ENCODE assay signal across 18 cellular contexts in genomic region chr16:30004424-30004776, GRCh38. TPM values are rescaled to one million over a fixed set of nuclear protein-coding genes. Genes with fewer than 3 reads are reported as not detected.
DNase-seq lines count a peak whose midpoint lies in the region; ATAC-seq and TF ChIP-seq lines count a peak whose summit lies in the region.
"Had no signal": no experiment of that assay in that cellular context is flagged by ENCODE, and none has a peak within 500 bp of the region (broad histone marks: within the 10 kb centered on the region; RNA-seq: fewer than 3 reads in every experiment).

No MANE protein-coding gene starts in this region.

- ATAC-seq in GM18873 (IDR thresholded peaks at IDR 0.05; ENCODE audit: low FRiP score, unreplicated experiment) = no peak
- ATAC-seq: foreskin keratinocyte had no signal

- CTCF ChIA-PET in activated CD4-positive, alpha-beta T cell treated with anti-CD3 and anti-CD28 coated beads, Interleukin-2, amount 10 ng/mL, durations not matched to agents 7 days and 5 days (lab: Charles Lee) = interaction anchor here (0.8 to 2.2 kb wide), 6 partner anchors 24 to 308 kb away, joined by 3 to 6 read pairs (median 4); partner anchors contain the start of gene MAZ
- CTCF ChIA-PET in HEK293 (lab: Yijun Ruan, JAX) = interaction anchor here (0.7 to 1.0 kb wide), 4 partner anchors 51 to 306 kb away, joined by 3 to 4 read pairs (median 3); no protein-coding TSS in a partner anchor

- H2BK120ac ChIP-seq in neuronal stem cell (ENCODE audit: low read depth, low read length) = no peak overlapping the region

- H3K27ac Mint-ChIP-seq in activated CD4-positive, alpha-beta T cell treated with anti-CD3 and anti-CD28 coated beads, Interleukin-2, amount 10 ng/mL, durations not matched to agents 7 days and 5 days = peak overlapping the region; percentile 41
- H3K27ac Mint-ChIP-seq: T-cell had no signal

- no peak overlapping the region for H3K4me3 Mint-ChIP-seq in activated CD4-positive, alpha-beta T cell treated with anti-CD3 and anti-CD28 coated beads, Interleukin-2, amount 10 ng/mL, durations not matched to agents 7 days and 5 days
- H3K4me3 Mint-ChIP-seq: T-cell had no signal

- H3K4me2 ChIP-seq in neuronal stem cell (ENCODE audit: insufficient read depth, low read length, poor library complexity, severe bottlenecking) = no peak overlapping the region

- no peak for TF ChIP-seq CTCF in HEK293 (tag by site-specific recombination; IDR thresholded peaks at IDR 0.05)

- H3K9me3 Mint-ChIP-seq in activated CD4-positive, alpha-beta T cell treated with anti-CD3 and anti-CD28 coated beads, Interleukin-2, amount 10 ng/mL, durations not matched to agents 7 days and 5 days = no peaks in the 10 kb centered on the region
- H3K9me3 Mint-ChIP-seq: T-cell had no signal

- H3K27ac ChIP-seq in HEK293 (ENCODE audit: extremely low read depth, low read depth, low read length) = peak overlapping the region; percentile 11; the same call in 1 of the 2 replicates
- H3K27ac ChIP-seq in neuronal stem cell (replicated peaks; ENCODE audit: low read length) = no peak overlapping the region
- H3K27ac ChIP-seq: foreskin keratinocyte, VCaP had no signal

- peak overlapping the region; percentile 46 for H2AK5ac ChIP-seq in neuronal stem cell (ENCODE audit: low read depth, low read length)

- H2BK5ac ChIP-seq in neuronal stem cell (ENCODE audit: low read length) = peak overlapping the region; percentile 39

- H3K9ac ChIP-seq in neuronal stem cell (ENCODE audit: low read depth, low read length, poor library complexity) = no peak overlapping the region

- H3K4me1 ChIP-seq in HEK293 (ENCODE audit: control insufficient read depth, insufficient read depth, low read length) (no peaks in the 10 kb centered on the region), neuronal stem cell (ENCODE audit: control insufficient read depth in 2 of 2, insufficient read depth in 1 of 2, low read depth in 1 of 2, low read length in 2 of 2) (no peaks in the 10 kb centered on the region)
- H3K4me1 ChIP-seq: foreskin keratinocyte had no signal

- no peaks in the 10 kb centered on the region for H3K4me1 Mint-ChIP-seq in activated CD4-positive, alpha-beta T cell treated with anti-CD3 and anti-CD28 coated beads, Interleukin-2, amount 10 ng/mL, durations not matched to agents 7 days and 5 days

- peak overlapping the region; percentile 73 for H3K23ac ChIP-seq in neuronal stem cell (ENCODE audit: low read depth, low read length, poor library complexity)

- peak overlapping the region; percentile 53 for H3K4ac ChIP-seq in neuronal stem cell (ENCODE audit: low read length)

- H4K8ac ChIP-seq in neuronal stem cell (ENCODE audit: low read depth, low read length) = no peak overlapping the region

- POLR2A ChIA-PET in activated CD4-positive, alpha-beta T cell treated with anti-CD3 and anti-CD28 coated beads, Interleukin-2, amount 10 ng/mL, durations not matched to agents 7 days and 5 days (lab: Charles Lee) = interaction anchor here (0.6 kb wide), 1 partner anchor 29 kb away, joined by 3 read pairs; no protein-coding TSS in a partner anchor
- POLR2A ChIA-PET in HEK293 (lab: Yijun Ruan, JAX) = interaction anchor here (0.7 to 2.0 kb wide), 3 partner anchors 8 to 720 kb away, joined by 3 to 9 read pairs (median 4); partner anchors contain the start of gene TAOK2

- H3K36me3 Mint-ChIP-seq in activated CD4-positive, alpha-beta T cell treated with anti-CD3 and anti-CD28 coated beads, Interleukin-2, amount 10 ng/mL, durations not matched to agents 7 days and 5 days (ENCODE audit: low read depth) = peaks cover 8% of the 10 kb centered on the region

- peaks cover 0 to 69% of the 10 kb centered on the region in 2 experiments; a peak in 2 of 3 replicates for H3K36me3 ChIP-seq in HEK293 (ENCODE audit: control insufficient read depth in 2 of 2, insufficient read depth in 1 of 2, low read length in 2 of 2)
- H3K36me3 ChIP-seq in neuronal stem cell (replicated peaks in 1 of 2; ENCODE audit: control insufficient read depth in 2 of 2, insufficient read depth in 2 of 2, low read length in 2 of 2) = peaks cover 19 to 48% of the 10 kb centered on the region in 2 donors

- no peak overlapping the region for H3K18ac ChIP-seq in neuronal stem cell (ENCODE audit: low read length)

- WGBS in neuronal stem cell (ENCODE audit: extremely low coverage in 2 of 2, insufficient read length in 2 of 2, insufficient replicate concordance in 1 of 2), 2 donors = no CpG with 5 or more reads among the region's 19 CpGs

- H3K4me3 ChIP-seq in HEK293 (ENCODE audit: low read depth, low read length) (no peak overlapping the region), neuronal stem cell (ENCODE audit: low read length in 2 of 2) (no peak overlapping the region)

- no peaks in the 10 kb centered on the region for H3K27me3 ChIP-seq in neuronal stem cell (ENCODE audit: control insufficient read depth in 3 of 3, insufficient read depth in 3 of 3, low read depth in 1 of 3, low read length in 3 of 3)

- H3K79me1 ChIP-seq in neuronal stem cell (ENCODE audit: low read depth, low read length) = peaks cover 6% of the 10 kb centered on the region

- no peak overlapping the region for H2BK12ac ChIP-seq in neuronal stem cell (ENCODE audit: low read length)

- DNase-seq in activated CD4-positive, alpha-beta T cell treated with anti-CD3 and anti-CD28 coated beads, Interleukin-2, amount 10 ng/mL, durations not matched to agents 7 days and 5 days = no peak
- DNase-seq in activated CD4-positive, alpha-beta T cell treated with anti-CD3 and anti-CD28 coated beads, Interleukin-2, amount 50 U/mL, for 4 hours = no peak
- DNase-seq in NCI-H69 (lab: John Stamatoyannopoulos, UW) (peak; percentile 41), neuronal stem cell (ENCODE audit: low spot score) (no peak), NOMO-1 (lab: John Stamatoyannopoulos, UW; ENCODE audit: unreplicated experiment in 2 of 2) (no peak), activated gamma-delta T cell (lab: John Stamatoyannopoulos, UW) (no peak)
- DNase-seq: foreskin keratinocyte, KG1, mammary epithelial cell, NCI-H1694 treated with DMSO at 0.1 percent for 48 hours, T-cell had no signal

- peaks cover 3% of the 10 kb centered on the region for H3K27me3 Mint-ChIP-seq in activated CD4-positive, alpha-beta T cell treated with anti-CD3 and anti-CD28 coated beads, Interleukin-2, amount 10 ng/mL, durations not matched to agents 7 days and 5 days

- no peaks in the 10 kb centered on the region for H3K9me3 ChIP-seq in HEK293 (ENCODE audit: control insufficient read depth, insufficient read depth, low read depth, low read length)
- H3K9me3 ChIP-seq in neuronal stem cell (replicated peaks in 1 of 2; ENCODE audit: control insufficient read depth in 2 of 2, insufficient read depth in 1 of 2, low read depth in 1 of 2, low read length in 2 of 2) = no peaks in the 10 kb centered on the region

- H2BK15ac ChIP-seq in neuronal stem cell (ENCODE audit: low read length) = no peak overlapping the region

- no peak overlapping the region for H2AFZ ChIP-seq in neuronal stem cell (ENCODE audit: low read length)

- H3K14ac ChIP-seq in neuronal stem cell (ENCODE audit: low read length) = no peak overlapping the region

- no peak overlapping the region for H4K91ac ChIP-seq in neuronal stem cell (ENCODE audit: low read depth, low read length, poor library complexity)

TF ChIP-seq in HEK293, 187 proteins besides CTCF, POLR2A, EP300 and RAD21 (continues in another document):
- TF ChIP-seq ZNF830 (tag by site-specific recombination; IDR thresholded peaks at IDR 0.05; ENCODE audit: low read depth) (no peak), ZFP41 (tag by site-specific recombination; IDR thresholded peaks at IDR 0.05; ENCODE audit: borderline replicate concordance) (no peak), ZNF600 (tag by site-specific recombination; IDR thresholded peaks at IDR 0.05) (peak; percentile 60)

RNA-seq across cellular contexts. Expression of gene DOC2A, which starts 6.4 kb away (rescaled TPM):
- total RNA-seq in activated CD4-positive, alpha-beta T cell treated with anti-CD3 and anti-CD28 coated beads, Interleukin-2, amount 10 ng/mL, durations not matched to agents 7 days and 5 days = under 1 TPM; 0.19 to 0.30 TPM
- 5.2 TPM for polyA plus RNA-seq in neuronal stem cell (2013, experiment 1 of 2)
- polyA plus RNA-seq in neuronal stem cell (2013, experiment 2 of 2) = 5.1 TPM

RNA-seq across cellular contexts. Expression of gene INO80E, which starts 8.4 kb away (rescaled TPM):
- 100 to 1,000 TPM; 113 to 134 TPM for total RNA-seq in activated CD4-positive, alpha-beta T cell treated with anti-CD3 and anti-CD28 coated beads, Interleukin-2, amount 10 ng/mL, durations not matched to agents 7 days and 5 days
- polyA plus RNA-seq in neuronal stem cell (2013, experiment 1 of 2) = 48.2 TPM
- polyA plus RNA-seq in neuronal stem cell (2013, experiment 2 of 2) = 47.3 TPM

RNA-seq across cellular contexts. Expression of gene HIRIP3, which starts 9.0 kb away (rescaled TPM):
- 10 to 100 TPM; 37.0 to 45.0 TPM for total RNA-seq in activated CD4-positive, alpha-beta T cell treated with anti-CD3 and anti-CD28 coated beads, Interleukin-2, amount 10 ng/mL, durations not matched to agents 7 days and 5 days
- polyA plus RNA-seq in neuronal stem cell (2013, experiment 1 of 2) = 16.5 TPM
- polyA plus RNA-seq in neuronal stem cell (2013, experiment 2 of 2) = 17.3 TPM

RNA-seq across cellular contexts. Expression of gene C16orf92, which starts 18.6 kb away (rescaled TPM):
- not detected for total RNA-seq in activated CD4-positive, alpha-beta T cell treated with anti-CD3 and anti-CD28 coated beads, Interleukin-2, amount 10 ng/mL, durations not matched to agents 7 days and 5 days
- not detected for polyA plus RNA-seq in neuronal stem cell (2013, experiment 1 of 2)
- polyA plus RNA-seq in neuronal stem cell (2013, experiment 2 of 2) = not detected
- total RNA-seq: aorta, foreskin keratinocyte, mammary epithelial cell, renal cortical epithelial cell, subcutaneous adipose tissue, T-cell had no signal
- polyA plus RNA-seq: aorta, foreskin keratinocyte, mammary epithelial cell, neural cell had no signal

RNA-seq across cellular contexts. Expression of gene TLCD3B, which starts 26.7 kb away (rescaled TPM):
- 1 to 10 TPM; 7.1 to 7.2 TPM for total RNA-seq in activated CD4-positive, alpha-beta T cell treated with anti-CD3 and anti-CD28 coated beads, Interleukin-2, amount 10 ng/mL, durations not matched to agents 7 days and 5 days
- polyA plus RNA-seq in neuronal stem cell (2013, experiment 1 of 2) = 23.0 TPM
- polyA plus RNA-seq in neuronal stem cell (2013, experiment 2 of 2) = 22.5 TPM
- total RNA-seq: aorta, mammary epithelial cell, subcutaneous adipose tissue had no signal
- polyA plus RNA-seq: aorta, foreskin keratinocyte had no signal
